ENCODE assay signal across 1 cellular context in the genomic region with DNA sequence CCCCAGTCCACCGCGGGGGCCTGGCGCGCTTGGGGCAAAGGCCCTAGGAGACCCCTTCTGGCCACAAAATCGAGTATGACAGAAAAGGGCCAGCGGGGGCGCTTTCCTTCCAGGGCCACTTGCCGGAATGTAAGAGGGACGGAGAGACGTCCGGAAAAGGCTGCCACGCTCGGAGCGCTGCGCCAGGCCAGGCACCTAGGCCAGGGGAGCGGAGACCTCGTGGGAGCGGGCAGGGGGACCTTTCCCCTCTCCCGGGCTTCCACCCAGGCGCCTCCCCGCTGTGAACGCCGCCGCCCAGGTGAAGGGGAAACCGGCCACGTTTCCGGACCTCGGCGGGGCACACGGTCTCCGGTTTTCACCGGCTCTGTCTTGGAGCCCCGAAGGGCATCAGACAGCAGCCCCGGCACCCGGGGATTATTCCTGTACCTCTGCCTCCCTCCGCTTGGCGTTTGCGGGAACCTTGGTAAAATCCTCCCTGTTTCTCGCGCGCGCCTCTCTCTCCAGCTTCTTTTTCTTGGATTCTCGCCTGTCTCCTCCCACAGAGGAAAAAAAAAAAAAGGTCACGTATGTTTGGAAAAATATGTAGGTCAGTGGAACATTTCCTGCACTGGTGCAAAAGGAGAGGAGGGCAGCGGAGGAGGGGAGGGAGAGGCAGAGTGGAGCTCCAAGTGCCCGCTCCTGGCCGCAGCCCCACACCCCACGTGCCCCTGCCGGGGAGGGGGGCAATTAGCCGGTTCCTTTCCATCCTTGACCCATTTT.
A peak's percentile ranks its signal among the peaks of the same experiment; 100 is the strongest.
TF ChIP-seq lines count a peak whose summit lies in the region.

No MANE protein-coding gene starts in this region.

TF ChIP-seq in HepG2, 621 proteins besides CTCF, POLR2A, EP300 and RAD21 (continued from another document and continues in another):
- TF ChIP-seq, protein P1, sequence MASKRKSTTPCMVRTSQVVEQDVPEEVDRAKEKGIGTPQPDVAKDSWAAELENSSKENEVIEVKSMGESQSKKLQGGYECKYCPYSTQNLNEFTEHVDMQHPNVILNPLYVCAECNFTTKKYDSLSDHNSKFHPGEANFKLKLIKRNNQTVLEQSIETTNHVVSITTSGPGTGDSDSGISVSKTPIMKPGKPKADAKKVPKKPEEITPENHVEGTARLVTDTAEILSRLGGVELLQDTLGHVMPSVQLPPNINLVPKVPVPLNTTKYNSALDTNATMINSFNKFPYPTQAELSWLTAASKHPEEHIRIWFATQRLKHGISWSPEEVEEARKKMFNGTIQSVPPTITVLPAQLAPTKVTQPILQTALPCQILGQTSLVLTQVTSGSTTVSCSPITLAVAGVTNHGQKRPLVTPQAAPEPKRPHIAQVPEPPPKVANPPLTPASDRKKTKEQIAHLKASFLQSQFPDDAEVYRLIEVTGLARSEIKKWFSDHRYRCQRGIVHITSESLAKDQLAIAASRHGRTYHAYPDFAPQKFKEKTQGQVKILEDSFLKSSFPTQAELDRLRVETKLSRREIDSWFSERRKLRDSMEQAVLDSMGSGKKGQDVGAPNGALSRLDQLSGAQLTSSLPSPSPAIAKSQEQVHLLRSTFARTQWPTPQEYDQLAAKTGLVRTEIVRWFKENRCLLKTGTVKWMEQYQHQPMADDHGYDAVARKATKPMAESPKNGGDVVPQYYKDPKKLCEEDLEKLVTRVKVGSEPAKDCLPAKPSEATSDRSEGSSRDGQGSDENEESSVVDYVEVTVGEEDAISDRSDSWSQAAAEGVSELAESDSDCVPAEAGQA (IDR thresholded peaks at IDR 0.05; ENCODE audit: low read depth) = no peak
- TF ChIP-seq, protein P1 (CRISPR knock-in tag; IDR thresholded peaks at IDR 0.05; ENCODE audit: borderline replicate concordance) = no peak
- TF ChIP-seq ZNF496 (CRISPR knock-in tag; IDR thresholded peaks at IDR 0.05; ENCODE audit: insufficient replicate concordance) = no peak
- TF ChIP-seq NAIF1 (CRISPR knock-in tag; IDR thresholded peaks at IDR 0.05; ENCODE audit: borderline replicate concordance) = no peak
- TF ChIP-seq, protein P2, sequence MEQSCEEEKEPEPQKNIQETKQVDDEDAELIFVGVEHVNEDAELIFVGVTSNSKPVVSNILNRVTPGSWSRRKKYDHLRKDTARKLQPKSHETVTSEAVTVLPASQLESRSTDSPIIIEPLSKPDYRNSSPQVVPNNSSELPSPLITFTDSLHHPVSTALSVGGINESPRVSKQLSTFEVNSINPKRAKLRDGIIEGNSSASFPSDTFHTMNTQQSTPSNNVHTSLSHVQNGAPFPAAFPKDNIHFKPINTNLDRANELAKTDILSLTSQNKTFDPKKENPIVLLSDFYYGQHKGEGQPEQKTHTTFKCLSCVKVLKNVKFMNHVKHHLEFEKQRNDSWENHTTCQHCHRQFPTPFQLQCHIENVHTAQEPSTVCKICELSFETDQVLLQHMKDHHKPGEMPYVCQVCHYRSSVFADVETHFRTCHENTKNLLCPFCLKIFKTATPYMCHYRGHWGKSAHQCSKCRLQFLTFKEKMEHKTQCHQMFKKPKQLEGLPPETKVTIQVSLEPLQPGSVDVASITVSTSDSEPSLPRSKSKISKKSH (CRISPR knock-in tag; IDR thresholded peaks at IDR 0.05; ENCODE audit: borderline replicate concordance) = peak; percentile 61; the same call in 1 of the 2 replicates
- TF ChIP-seq ZNF530 (CRISPR knock-in tag; IDR thresholded peaks at IDR 0.05; ENCODE audit: low read depth) = no peak
- no peak for TF ChIP-seq ZNF850 (CRISPR knock-in tag; conservative IDR thresholded peaks at IDR 0.05)
- no peak for TF ChIP-seq ZNF549 (CRISPR knock-in tag; IDR thresholded peaks at IDR 0.05)
- no peak for TF ChIP-seq ZNF432 (CRISPR knock-in tag; IDR thresholded peaks at IDR 0.05; ENCODE audit: borderline replicate concordance)
- no peak for TF ChIP-seq MTA3 (CRISPR knock-in tag; IDR thresholded peaks at IDR 0.05)
- peak; percentile 65; the same call in 1 of the 2 replicates for TF ChIP-seq ZNF749 (CRISPR knock-in tag; IDR thresholded peaks at IDR 0.05; ENCODE audit: borderline replicate concordance)
- TF ChIP-seq SIN3A (IDR thresholded peaks at IDR 0.05; ENCODE audit: borderline replicate concordance, low read depth, low read length) = 0 out of 2 replicates have a peak, but pooled peaks have one; percentile 61
- no peak for TF ChIP-seq ZNF326 (CRISPR knock-in tag; IDR thresholded peaks at IDR 0.05; ENCODE audit: borderline replicate concordance)
- no peak for TF ChIP-seq ZNF75D (CRISPR knock-in tag; IDR thresholded peaks at IDR 0.05; ENCODE audit: borderline replicate concordance)
- TF ChIP-seq, protein P3, sequence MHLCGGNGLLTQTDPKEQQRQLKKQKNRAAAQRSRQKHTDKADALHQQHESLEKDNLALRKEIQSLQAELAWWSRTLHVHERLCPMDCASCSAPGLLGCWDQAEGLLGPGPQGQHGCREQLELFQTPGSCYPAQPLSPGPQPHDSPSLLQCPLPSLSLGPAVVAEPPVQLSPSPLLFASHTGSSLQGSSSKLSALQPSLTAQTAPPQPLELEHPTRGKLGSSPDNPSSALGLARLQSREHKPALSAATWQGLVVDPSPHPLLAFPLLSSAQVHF (CRISPR knock-in tag; IDR thresholded peaks at IDR 0.05) = no peak
- peak; percentile 94 for TF ChIP-seq ZNF543 (CRISPR knock-in tag; IDR thresholded peaks at IDR 0.05)
- peak; percentile 67 for TF ChIP-seq IKZF5 (CRISPR knock-in tag; IDR thresholded peaks at IDR 0.05)
- TF ChIP-seq NPAS2 (CRISPR knock-in tag; IDR thresholded peaks at IDR 0.05; ENCODE audit: borderline replicate concordance) = 0 out of 2 replicates have a peak, but pooled peaks have one; percentile 26
- peak; percentile 38; the same call in 1 of the 2 replicates for TF ChIP-seq SMAD1 (CRISPR knock-in tag; IDR thresholded peaks at IDR 0.05; ENCODE audit: borderline replicate concordance, low read depth)
- TF ChIP-seq RELA (CRISPR knock-in tag; IDR thresholded peaks at IDR 0.05) = no peak
- no peak for TF ChIP-seq HES4 (CRISPR knock-in tag; IDR thresholded peaks at IDR 0.05; ENCODE audit: borderline replicate concordance)
- TF ChIP-seq, protein P4, sequence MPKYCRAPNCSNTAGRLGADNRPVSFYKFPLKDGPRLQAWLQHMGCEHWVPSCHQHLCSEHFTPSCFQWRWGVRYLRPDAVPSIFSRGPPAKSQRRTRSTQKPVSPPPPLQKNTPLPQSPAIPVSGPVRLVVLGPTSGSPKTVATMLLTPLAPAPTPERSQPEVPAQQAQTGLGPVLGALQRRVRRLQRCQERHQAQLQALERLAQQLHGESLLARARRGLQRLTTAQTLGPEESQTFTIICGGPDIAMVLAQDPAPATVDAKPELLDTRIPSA (CRISPR knock-in tag; IDR thresholded peaks at IDR 0.05; ENCODE audit: borderline replicate concordance) = no peak; the same call in 1 of the 2 replicates
- no peak for TF ChIP-seq HMGA1 (CRISPR knock-in tag; conservative IDR thresholded peaks at IDR 0.05)
- 0 out of 2 replicates have a peak, but pooled peaks have one; percentile 70 for TF ChIP-seq ZNF367 (CRISPR knock-in tag; IDR thresholded peaks at IDR 0.05; ENCODE audit: borderline replicate concordance)
- no peak; the same call in 1 of the 2 replicates for TF ChIP-seq TP53 (CRISPR knock-in tag; conservative IDR thresholded peaks at IDR 0.05)
- TF ChIP-seq ZNF670 (CRISPR knock-in tag; IDR thresholded peaks at IDR 0.05; ENCODE audit: borderline replicate concordance) = no peak
- TF ChIP-seq ZNF816 (CRISPR knock-in tag; IDR thresholded peaks at IDR 0.05; ENCODE audit: borderline replicate concordance) = no peak
- no peak for TF ChIP-seq CHD2 (IDR thresholded peaks at IDR 0.05; ENCODE audit: low read depth, low read length)
- TF ChIP-seq GATA4 (IDR thresholded peaks at IDR 0.05; ENCODE audit: borderline replicate concordance, low read depth) = 0 out of 2 replicates have a peak, but pooled peaks have one; percentile 25
- no peak; the same call in 1 of the 2 replicates for TF ChIP-seq RFXAP (CRISPR knock-in tag; IDR thresholded peaks at IDR 0.05; ENCODE audit: borderline replicate concordance)
- TF ChIP-seq, protein P5, sequence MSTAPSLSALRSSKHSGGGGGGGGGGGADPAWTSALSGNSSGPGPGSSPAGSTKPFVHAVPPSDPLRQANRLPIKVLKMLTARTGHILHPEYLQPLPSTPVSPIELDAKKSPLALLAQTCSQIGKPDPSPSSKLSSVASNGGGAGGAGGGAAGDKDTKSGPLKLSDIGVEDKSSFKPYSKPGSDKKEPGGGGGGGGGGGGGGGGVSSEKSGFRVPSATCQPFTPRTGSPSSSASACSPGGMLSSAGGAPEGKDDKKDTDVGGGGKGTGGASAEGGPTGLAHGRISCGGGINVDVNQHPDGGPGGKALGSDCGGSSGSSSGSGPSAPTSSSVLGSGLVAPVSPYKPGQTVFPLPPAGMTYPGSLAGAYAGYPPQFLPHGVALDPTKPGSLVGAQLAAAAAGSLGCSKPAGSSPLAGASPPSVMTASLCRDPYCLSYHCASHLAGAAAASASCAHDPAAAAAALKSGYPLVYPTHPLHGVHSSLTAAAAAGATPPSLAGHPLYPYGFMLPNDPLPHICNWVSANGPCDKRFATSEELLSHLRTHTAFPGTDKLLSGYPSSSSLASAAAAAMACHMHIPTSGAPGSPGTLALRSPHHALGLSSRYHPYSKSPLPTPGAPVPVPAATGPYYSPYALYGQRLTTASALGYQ (CRISPR knock-in tag; IDR thresholded peaks at IDR 0.05) = peak; percentile 56
- TF ChIP-seq HNRNPL (IDR thresholded peaks at IDR 0.05; ENCODE audit: low read depth, low read length) = peak; percentile 78
- TF ChIP-seq CCDC6 (CRISPR knock-in tag; IDR thresholded peaks at IDR 0.05) = peak; percentile 48; the same call in 1 of the 2 replicates
- peak; percentile 14; the same call in 1 of the 2 replicates for TF ChIP-seq ELF3 (CRISPR knock-in tag; IDR thresholded peaks at IDR 0.05)
- peak; percentile 85; the same call in 1 of the 2 replicates for TF ChIP-seq ZNF337 (CRISPR knock-in tag; IDR thresholded peaks at IDR 0.05; ENCODE audit: borderline replicate concordance, low read depth)
- TF ChIP-seq, protein P6, sequence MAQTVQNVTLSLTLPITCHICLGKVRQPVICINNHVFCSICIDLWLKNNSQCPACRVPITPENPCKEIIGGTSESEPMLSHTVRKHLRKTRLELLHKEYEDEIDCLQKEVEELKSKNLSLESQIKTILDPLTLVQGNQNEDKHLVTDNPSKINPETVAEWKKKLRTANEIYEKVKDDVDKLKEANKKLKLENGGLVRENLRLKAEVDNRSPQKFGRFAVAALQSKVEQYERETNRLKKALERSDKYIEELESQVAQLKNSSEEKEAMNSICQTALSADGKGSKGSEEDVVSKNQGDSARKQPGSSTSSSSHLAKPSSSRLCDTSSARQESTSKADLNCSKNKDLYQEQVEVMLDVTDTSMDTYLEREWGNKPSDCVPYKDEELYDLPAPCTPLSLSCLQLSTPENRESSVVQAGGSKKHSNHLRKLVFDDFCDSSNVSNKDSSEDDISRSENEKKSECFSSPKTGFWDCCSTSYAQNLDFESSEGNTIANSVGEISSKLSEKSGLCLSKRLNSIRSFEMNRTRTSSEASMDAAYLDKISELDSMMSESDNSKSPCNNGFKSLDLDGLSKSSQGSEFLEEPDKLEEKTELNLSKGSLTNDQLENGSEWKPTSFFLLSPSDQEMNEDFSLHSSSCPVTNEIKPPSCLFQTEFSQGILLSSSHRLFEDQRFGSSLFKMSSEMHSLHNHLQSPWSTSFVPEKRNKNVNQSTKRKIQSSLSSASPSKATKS (CRISPR knock-in tag; IDR thresholded peaks at IDR 0.05) = no peak
- TF ChIP-seq HIVEP1 (CRISPR knock-in tag; IDR thresholded peaks at IDR 0.05) = peak; percentile 82; the same call in 1 of the 2 replicates
- no peak for TF ChIP-seq GTF2F1 (IDR thresholded peaks at IDR 0.05; ENCODE audit: low read length)
